In the genomic region with DNA sequence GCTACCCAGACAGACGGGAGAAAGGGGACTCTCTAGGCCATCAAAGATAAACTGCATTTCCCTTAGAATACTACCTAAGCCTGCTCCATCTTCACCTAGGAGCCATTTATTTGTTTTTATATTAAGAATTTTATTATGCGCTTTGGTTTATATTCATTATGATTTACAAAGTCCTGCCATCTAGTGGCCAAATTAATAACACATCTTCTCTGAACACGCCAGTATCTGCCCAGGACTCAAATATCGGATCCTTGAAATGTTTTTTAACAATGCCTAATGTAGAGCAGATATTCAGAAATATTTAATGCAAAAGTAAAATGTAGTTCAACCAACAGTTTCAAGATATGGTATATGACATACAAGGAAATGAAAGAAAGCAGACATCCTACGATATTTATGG, we compare ENCODE assay signal across 8 cellular contexts. TPM values are rescaled to one million over a fixed set of nuclear protein-coding genes. Genes with fewer than 3 reads are reported as not detected.
DNase-seq lines count a peak whose midpoint lies in the region; ATAC-seq and TF ChIP-seq lines count a peak whose summit lies in the region.

No MANE protein-coding gene starts in this region.

- no peaks in the 10 kb centered on the region for H3K36me3 ChIP-seq in BJ (ENCODE audit: control insufficient read depth, insufficient read depth, low read length)
- H3K36me3 ChIP-seq in uterus = no peaks in the 10 kb centered on the region

- no peak overlapping the region for H3K4me3 ChIP-seq in BJ (ENCODE audit: low read depth, low read length)
- H3K4me3 ChIP-seq in uterus = no peak overlapping the region

- DNase-seq in BJ (ENCODE audit: low read depth) (no peak), HCEC 1CT (peak; percentile 14), RWPE1 (ENCODE audit: low spot score) (peak; percentile 4), glomerular endothelial cell (ENCODE audit: extremely low read depth, low read depth, low spot score) (peak; percentile 9), uterus (no peak), NCI-H1436 (lab: John Stamatoyannopoulos, UW) (no peak)

- intact Hi-C loops in uterus (cut with DNase I; ENCODE audit: low total_unique reads) = no loop called here

- POLR2A ChIA-PET in BJ (lab: Charles Lee) (no interaction called here), RWPE1 (lab: Yijun Ruan, JAX; ENCODE audit: low non-redundant PET) (no interaction called here)

- H3K4me1 ChIP-seq in uterus = no peaks in the 10 kb centered on the region

- CTCF ChIA-PET in BJ (lab: Yijun Ruan, JAX) (interaction anchor here (1.0 to 1.8 kb wide), 6 partner anchors 8 to 77 kb away, joined by 3 to 7 read pairs (median 4); no protein-coding TSS in a partner anchor), RWPE1 (lab: Yijun Ruan, JAX) (interaction anchor here (0.6 to 0.9 kb wide), 3 partner anchors 20 to 440 kb away, joined by 3 to 7 read pairs (median 5); no protein-coding TSS in a partner anchor)

- H3K27me3 ChIP-seq in BJ (ENCODE audit: control insufficient read depth, insufficient read depth, low read length) = no peaks in the 10 kb centered on the region
- H3K27me3 ChIP-seq in uterus = peaks cover 0 to 27% of the 10 kb centered on the region in 2 donors

- TF ChIP-seq CTCF in BJ (IDR thresholded peaks at IDR 0.05; ENCODE audit: insufficient read depth, low read depth, low read length) (peak; percentile 37; the same call in 1 of the 2 replicates), RWPE1 (conservative IDR thresholded peaks at IDR 0.05; ENCODE audit: low read depth) (peak; percentile 43), uterus (IDR thresholded peaks at IDR 0.05) (peak; percentile 27 to 52 (median 32))

- H3K27ac ChIP-seq in RWPE1 (no peak overlapping the region), uterus (no peak overlapping the region)

- no peaks in the 10 kb centered on the region for H3K9me3 ChIP-seq in uterus

- ATAC-seq in GM19035 (IDR thresholded peaks at IDR 0.05; ENCODE audit: unreplicated experiment) (no peak), GM18498 (IDR thresholded peaks at IDR 0.05; ENCODE audit: unreplicated experiment) (no peak)

- no peak for TF ChIP-seq POLR2A in uterus (IDR thresholded peaks at IDR 0.05)

RNA-seq across cellular contexts. Expression of gene PRPS2, which starts 20.8 kb away (rescaled TPM):
- polyA plus RNA-seq in BJ (2011; rRNA removed) = 20.0 and 20.5 TPM in 2 replicates
- polyA minus RNA-seq in BJ (2011; rRNA and poly(A)+ RNA removed) = 16.9 and 27.6 TPM in 2 replicates
- total RNA-seq in glomerular endothelial cell (14.0 and 17.6 TPM in 2 replicates), uterus (10 to 100 TPM; 12.8 to 67.9 (median 32.4) TPM)

Comparison
In these comparisons a context has a peak if more than half of its experiments do, and no peak if none do; other contexts are left out.
1. DNase-seq: peak in HCEC 1CT (single experiment), RWPE1 (single experiment) and glomerular endothelial cell (single experiment); none in BJ (single experiment), uterus (0 of 2) and NCI-H1436 (single experiment).
2. Peak in every context shown above with its lines, with median percentiles within 50 percentile points of each other: CTCF ChIP-seq.